12 cellular contexts compared by ENCODE assay signal in the genomic region with DNA sequence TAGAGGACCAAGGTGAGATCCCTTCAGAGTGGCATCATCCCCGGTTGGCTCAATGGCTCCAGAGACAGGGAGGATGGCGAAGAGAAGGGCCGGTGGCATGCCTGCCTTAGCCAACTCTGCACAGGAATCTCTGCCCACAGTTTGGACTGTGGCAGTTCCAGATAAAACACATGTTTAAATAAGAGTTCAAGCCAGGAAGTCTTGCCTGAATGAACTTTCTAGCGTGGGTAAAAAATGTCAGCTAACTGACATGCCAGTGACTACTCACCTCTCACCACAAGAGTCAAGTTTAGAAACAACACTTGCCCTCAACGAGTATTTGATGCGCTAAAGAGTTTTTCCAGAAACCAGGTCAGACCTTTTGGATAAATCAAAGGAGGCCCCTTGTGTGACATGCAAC.
A peak's percentile ranks its signal among the peaks of the same experiment; 100 is the strongest.
DNase-seq lines count a peak whose midpoint lies in the region; ATAC-seq, FAIRE-seq and TF ChIP-seq lines count a peak whose summit lies in the region.
"Had no signal": no experiment of that assay in that cellular context is flagged by ENCODE, and none has a peak within 500 bp of the region (broad histone marks: within the 10 kb centered on the region; RNA-seq: fewer than 3 reads in every experiment).

No MANE protein-coding gene starts in this region.

- in situ Hi-C loops in ACHN (cut with HindIII; ENCODE audit: low pct_ligation_motif_present, low pct_unique_long_range_greater_than_20kb, low sequenced_read_pairs): no loop called here
- in situ Hi-C loops in brain microvascular endothelial cell (cut with HindIII; ENCODE audit: low pct_ligation_motif_present, low sequenced_read_pairs): no loop called here

- H3K27ac ChIP-seq in brain microvascular endothelial cell (peak overlapping the region; percentile 30), muscle layer of duodenum (ENCODE audit: low read length) (peak overlapping the region; percentile 33)
- H3K27ac ChIP-seq: prostate gland had no signal

- FAIRE-seq in GM18507 (lab: Jason Lieb, UNC): peak; percentile 56
- FAIRE-seq: TTC549 had no signal

- H3K4me3 ChIP-seq in brain microvascular endothelial cell (ENCODE audit: low read depth, low read length) (no peak overlapping the region), muscle layer of duodenum (ENCODE audit: low read depth in 1 of 2, low read length in 2 of 2) (no peak overlapping the region)
- H3K4me3 ChIP-seq: prostate gland had no signal

- H3K4me1 ChIP-seq in muscle layer of duodenum (ENCODE audit: control insufficient read depth in 1 of 2, insufficient read depth in 2 of 2, low read length in 2 of 2): peaks cover 21 to 34% of the 10 kb centered on the region in 2 donors
- H3K4me1 ChIP-seq: prostate gland had no signal

- no peaks in the 10 kb centered on the region for H3K36me3 ChIP-seq in brain microvascular endothelial cell (replicated peaks)
- H3K36me3 ChIP-seq in muscle layer of duodenum (ENCODE audit: control insufficient read depth in 1 of 2, insufficient read depth in 2 of 2, low read length in 2 of 2): no peaks in the 10 kb centered on the region
- H3K36me3 ChIP-seq: prostate gland had no signal

- no peaks in the 10 kb centered on the region for H3K9me3 ChIP-seq in muscle layer of duodenum (ENCODE audit: control insufficient read depth in 1 of 2, low read length in 2 of 2)
- H3K9me3 ChIP-seq: prostate gland had no signal

- ATAC-seq in HG03159 (IDR thresholded peaks at IDR 0.05; ENCODE audit: unreplicated experiment): no peak
- ATAC-seq in HG03095 (IDR thresholded peaks at IDR 0.05; ENCODE audit: unreplicated experiment): no peak

- peak; percentile 45 for DNase-seq in ACHN
- DNase-seq in GM18507 (ENCODE audit: extremely low spot score, insufficient read length, low read depth): no peak
- DNase-seq in brain microvascular endothelial cell: no peak
- DNase-seq in OCI-M2 (lab: John Stamatoyannopoulos, UW; ENCODE audit: unreplicated experiment): no peak
- no peak for DNase-seq in hippocampal formation (lab: John Stamatoyannopoulos, UW)
- DNase-seq: cortex of kidney, NCI-H2227 treated with DMSO at 0.1 percent for 48 hours had no signal

- no peaks in the 10 kb centered on the region for H3K27me3 ChIP-seq in brain microvascular endothelial cell (replicated peaks)
- H3K27me3 ChIP-seq in muscle layer of duodenum (ENCODE audit: low read depth, low read length): no peaks in the 10 kb centered on the region

- TF ChIP-seq CTCF in brain microvascular endothelial cell (IDR thresholded peaks at IDR 0.05; ENCODE audit: low read depth, low read length, missing control alignments): no peak
